In the genomic region with DNA sequence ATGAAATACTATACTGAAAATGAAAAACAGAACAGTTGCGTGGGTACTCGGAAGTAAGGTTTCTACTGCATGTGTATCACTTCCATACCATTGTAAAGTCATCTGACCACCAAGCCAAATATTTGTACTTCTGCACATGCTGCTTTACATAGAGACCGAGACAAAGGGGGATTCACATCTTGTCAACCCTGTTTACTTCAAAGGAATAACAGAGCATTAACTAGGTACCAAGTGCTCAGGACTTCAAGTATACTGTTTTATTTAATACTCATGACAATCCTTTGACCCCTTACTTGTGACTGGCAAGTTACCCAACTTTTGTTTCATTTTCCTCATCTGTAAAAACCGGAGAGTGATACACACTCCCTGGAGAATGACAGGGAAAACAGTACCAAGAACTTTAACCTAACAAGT, we compare ENCODE assay signal across 1 cellular context.
TF ChIP-seq lines count a peak whose summit lies in the region.

No MANE protein-coding gene starts in this region.

TF ChIP-seq in HepG2, 621 proteins besides CTCF, POLR2A, EP300 and RAD21 (continued from another document and continues in another):
- TF ChIP-seq, protein P1, sequence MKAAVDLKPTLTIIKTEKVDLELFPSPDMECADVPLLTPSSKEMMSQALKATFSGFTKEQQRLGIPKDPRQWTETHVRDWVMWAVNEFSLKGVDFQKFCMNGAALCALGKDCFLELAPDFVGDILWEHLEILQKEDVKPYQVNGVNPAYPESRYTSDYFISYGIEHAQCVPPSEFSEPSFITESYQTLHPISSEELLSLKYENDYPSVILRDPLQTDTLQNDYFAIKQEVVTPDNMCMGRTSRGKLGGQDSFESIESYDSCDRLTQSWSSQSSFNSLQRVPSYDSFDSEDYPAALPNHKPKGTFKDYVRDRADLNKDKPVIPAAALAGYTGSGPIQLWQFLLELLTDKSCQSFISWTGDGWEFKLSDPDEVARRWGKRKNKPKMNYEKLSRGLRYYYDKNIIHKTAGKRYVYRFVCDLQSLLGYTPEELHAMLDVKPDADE (CRISPR knock-in tag; IDR thresholded peaks at IDR 0.05): no peak
- TF ChIP-seq ZNF350 (CRISPR knock-in tag; IDR thresholded peaks at IDR 0.05; ENCODE audit: borderline replicate concordance, low read depth): no peak
- no peak for TF ChIP-seq ZNF318 (CRISPR knock-in tag; IDR thresholded peaks at IDR 0.05)
- TF ChIP-seq ATM (IDR thresholded peaks at IDR 0.05; ENCODE audit: borderline replicate concordance): no peak
- no peak for TF ChIP-seq ATF3 (CRISPR knock-in tag; IDR thresholded peaks at IDR 0.05)
- no peak for TF ChIP-seq ZMYM2 (CRISPR knock-in tag; IDR thresholded peaks at IDR 0.05)
- TF ChIP-seq ZC3H4 (CRISPR knock-in tag; IDR thresholded peaks at IDR 0.05; ENCODE audit: borderline replicate concordance): no peak
- no peak for TF ChIP-seq AKAP8 (CRISPR knock-in tag; IDR thresholded peaks at IDR 0.05)
- TF ChIP-seq ZNF136 (CRISPR knock-in tag; IDR thresholded peaks at IDR 0.05; ENCODE audit: low read depth): no peak
- TF ChIP-seq ZNF747 (CRISPR knock-in tag; IDR thresholded peaks at IDR 0.05; ENCODE audit: borderline replicate concordance): no peak
- TF ChIP-seq, protein P2, sequence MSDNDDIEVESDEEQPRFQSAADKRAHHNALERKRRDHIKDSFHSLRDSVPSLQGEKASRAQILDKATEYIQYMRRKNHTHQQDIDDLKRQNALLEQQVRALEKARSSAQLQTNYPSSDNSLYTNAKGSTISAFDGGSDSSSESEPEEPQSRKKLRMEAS (IDR thresholded peaks at IDR 0.05): peak; percentile 76
- TF ChIP-seq ZNF431 (CRISPR knock-in tag; IDR thresholded peaks at IDR 0.05; ENCODE audit: borderline replicate concordance, low read depth): no peak
- no peak for TF ChIP-seq ZNF570 (CRISPR knock-in tag; IDR thresholded peaks at IDR 0.05; ENCODE audit: borderline replicate concordance)
- peak; percentile 74 for TF ChIP-seq MNT (IDR thresholded peaks at IDR 0.05)
- no peak for TF ChIP-seq NFATC3 (CRISPR knock-in tag; IDR thresholded peaks at IDR 0.05)
- peak; percentile 54; the same call in 1 of the 2 replicates for TF ChIP-seq ARID4A (CRISPR knock-in tag; IDR thresholded peaks at IDR 0.05; ENCODE audit: borderline replicate concordance)
- TF ChIP-seq ZNF646 (CRISPR knock-in tag; IDR thresholded peaks at IDR 0.05): no peak
- TF ChIP-seq LCORL (IDR thresholded peaks at IDR 0.05): no peak
- 0 out of 2 replicates have a peak, but pooled peaks have one; percentile 18 for TF ChIP-seq LCORL (CRISPR knock-in tag; IDR thresholded peaks at IDR 0.05)
- TF ChIP-seq ZNF260 (CRISPR knock-in tag; IDR thresholded peaks at IDR 0.05; ENCODE audit: borderline replicate concordance, low read depth): no peak
- TF ChIP-seq SP2 (CRISPR knock-in tag; IDR thresholded peaks at IDR 0.05): no peak
- TF ChIP-seq ZNF432 (CRISPR knock-in tag; IDR thresholded peaks at IDR 0.05; ENCODE audit: borderline replicate concordance): no peak
- peak; percentile 99 for TF ChIP-seq SOX5 (CRISPR knock-in tag; IDR thresholded peaks at IDR 0.05; ENCODE audit: borderline replicate concordance)
- peak; percentile 59; the same call in 1 of the 2 replicates for TF ChIP-seq MED1 (CRISPR knock-in tag; IDR thresholded peaks at IDR 0.05)
- no peak for TF ChIP-seq BRCA1 (CRISPR knock-in tag; IDR thresholded peaks at IDR 0.05)
- TF ChIP-seq, protein P3, sequence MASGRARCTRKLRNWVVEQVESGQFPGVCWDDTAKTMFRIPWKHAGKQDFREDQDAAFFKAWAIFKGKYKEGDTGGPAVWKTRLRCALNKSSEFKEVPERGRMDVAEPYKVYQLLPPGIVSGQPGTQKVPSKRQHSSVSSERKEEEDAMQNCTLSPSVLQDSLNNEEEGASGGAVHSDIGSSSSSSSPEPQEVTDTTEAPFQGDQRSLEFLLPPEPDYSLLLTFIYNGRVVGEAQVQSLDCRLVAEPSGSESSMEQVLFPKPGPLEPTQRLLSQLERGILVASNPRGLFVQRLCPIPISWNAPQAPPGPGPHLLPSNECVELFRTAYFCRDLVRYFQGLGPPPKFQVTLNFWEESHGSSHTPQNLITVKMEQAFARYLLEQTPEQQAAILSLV (CRISPR knock-in tag; IDR thresholded peaks at IDR 0.05; ENCODE audit: borderline replicate concordance): no peak
- no peak for TF ChIP-seq THYN1 (CRISPR knock-in tag; IDR thresholded peaks at IDR 0.05; ENCODE audit: borderline replicate concordance, low read depth)
- TF ChIP-seq ZFP90 (CRISPR knock-in tag; IDR thresholded peaks at IDR 0.05; ENCODE audit: borderline replicate concordance): no peak
- no peak for TF ChIP-seq ZBTB1 (CRISPR knock-in tag; IDR thresholded peaks at IDR 0.05; ENCODE audit: borderline replicate concordance)
- TF ChIP-seq, protein P4, sequence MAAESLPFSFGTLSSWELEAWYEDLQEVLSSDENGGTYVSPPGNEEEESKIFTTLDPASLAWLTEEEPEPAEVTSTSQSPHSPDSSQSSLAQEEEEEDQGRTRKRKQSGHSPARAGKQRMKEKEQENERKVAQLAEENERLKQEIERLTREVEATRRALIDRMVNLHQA (CRISPR knock-in tag; IDR thresholded peaks at IDR 0.05): no peak
